16 cellular contexts compared by ENCODE assay signal in genomic region chr1:59474496-59474895, GRCh38.
A peak's percentile ranks its signal among the peaks of the same experiment; 100 is the strongest.
DNase-seq lines count a peak whose midpoint lies in the region; ATAC-seq and TF ChIP-seq lines count a peak whose summit lies in the region.
"Had no signal": no experiment of that assay in that cellular context is flagged by ENCODE, and none has a peak within 500 bp of the region (broad histone marks: within the 10 kb centered on the region; RNA-seq: fewer than 3 reads in every experiment).

No MANE protein-coding gene starts in this region.

- H3K27ac ChIP-seq in psoas muscle: peak overlapping the region; percentile 52
- H3K27ac ChIP-seq: A549, C4-2B, GM23248, HL-60 had no signal

- no peak overlapping the region for H3K4me3 Mint-ChIP-seq in activated naive CD8-positive, alpha-beta T cell treated with anti-CD3 and anti-CD28 coated beads for 36 hours
- no peak overlapping the region for H3K4me3 Mint-ChIP-seq in activated naive CD8-positive, alpha-beta T cell treated with anti-CD3 and anti-CD28 coated beads, Interleukin-2, amount 50 U/mL, for 24 hours
- H3K4me3 Mint-ChIP-seq in stimulated activated effector memory CD8-positive, alpha-beta T cell treated with anti-CD3 and anti-CD28 coated beads, Interleukin-12 subunit alpha, Interleukin-12 subunit beta, amount 100 ng/mL, for 72 hours: no peak overlapping the region
- H3K4me3 Mint-ChIP-seq: CD4-positive, alpha-beta memory T cell had no signal

- H3K4me3 ChIP-seq in psoas muscle: no peak overlapping the region
- H3K4me3 ChIP-seq: A549, GM23248 had no signal

- no peaks in the 10 kb centered on the region for H3K27me3 ChIP-seq in psoas muscle (ENCODE audit: insufficient read depth in 3 of 3, low read length in 2 of 3)
- H3K27me3 ChIP-seq: BE2C had no signal

- H3K27me3 Mint-ChIP-seq in activated naive CD8-positive, alpha-beta T cell treated with anti-CD3 and anti-CD28 coated beads for 36 hours: no peaks in the 10 kb centered on the region
- no peaks in the 10 kb centered on the region for H3K27me3 Mint-ChIP-seq in activated naive CD8-positive, alpha-beta T cell treated with anti-CD3 and anti-CD28 coated beads, Interleukin-2, amount 50 U/mL, for 24 hours
- H3K27me3 Mint-ChIP-seq: CD4-positive, alpha-beta memory T cell had no signal

- peaks cover 39% of the 10 kb centered on the region for H3K4me1 ChIP-seq in psoas muscle
- H3K4me1 ChIP-seq: A549, BE2C had no signal

- WGBS in psoas muscle, 3 donors: 75 to 94% (median 93%) methylated on average over 2 of the region's 2 CpGs

- H3K9me3 ChIP-seq in psoas muscle: no peaks in the 10 kb centered on the region
- H3K9me3 ChIP-seq: A549, BE2C had no signal

- H3K27ac Mint-ChIP-seq in activated naive CD8-positive, alpha-beta T cell treated with anti-CD3 and anti-CD28 coated beads for 36 hours: peak overlapping the region; percentile 25
- no peak overlapping the region for H3K27ac Mint-ChIP-seq in activated naive CD8-positive, alpha-beta T cell treated with anti-CD3 and anti-CD28 coated beads, Interleukin-2, amount 50 U/mL, for 24 hours
- H3K27ac Mint-ChIP-seq in stimulated activated effector memory CD8-positive, alpha-beta T cell treated with anti-CD3 and anti-CD28 coated beads, Interleukin-12 subunit alpha, Interleukin-12 subunit beta, amount 100 ng/mL, for 72 hours: peak overlapping the region; percentile 38
- H3K27ac Mint-ChIP-seq: CD4-positive, alpha-beta memory T cell had no signal

- H3K36me3 Mint-ChIP-seq in activated naive CD8-positive, alpha-beta T cell treated with anti-CD3 and anti-CD28 coated beads for 36 hours: peaks cover 32% of the 10 kb centered on the region
- H3K36me3 Mint-ChIP-seq in activated naive CD8-positive, alpha-beta T cell treated with anti-CD3 and anti-CD28 coated beads, Interleukin-2, amount 50 U/mL, for 24 hours (ENCODE audit: low read depth): peaks cover 25% of the 10 kb centered on the region
- H3K36me3 Mint-ChIP-seq in stimulated activated effector memory CD8-positive, alpha-beta T cell treated with anti-CD3 and anti-CD28 coated beads, Interleukin-12 subunit alpha, Interleukin-12 subunit beta, amount 100 ng/mL, for 72 hours: peaks cover 7% of the 10 kb centered on the region

- H3K9me3 Mint-ChIP-seq in activated naive CD8-positive, alpha-beta T cell treated with anti-CD3 and anti-CD28 coated beads for 36 hours: peaks cover 3% of the 10 kb centered on the region
- peaks cover 14% of the 10 kb centered on the region for H3K9me3 Mint-ChIP-seq in activated naive CD8-positive, alpha-beta T cell treated with anti-CD3 and anti-CD28 coated beads, Interleukin-2, amount 50 U/mL, for 24 hours
- H3K9me3 Mint-ChIP-seq in stimulated activated effector memory CD8-positive, alpha-beta T cell treated with anti-CD3 and anti-CD28 coated beads, Interleukin-12 subunit alpha, Interleukin-12 subunit beta, amount 100 ng/mL, for 72 hours: peaks cover 3% of the 10 kb centered on the region

- no peaks in the 10 kb centered on the region for H3K36me3 ChIP-seq in psoas muscle (ENCODE audit: insufficient read depth in 1 of 2, low read depth in 1 of 2)
- H3K36me3 ChIP-seq: BE2C had no signal

- no peak for ATAC-seq in activated naive CD8-positive, alpha-beta T cell treated with anti-CD3 and anti-CD28 coated beads, Interleukin-2, amount 50 U/mL, for 24 hours
- ATAC-seq in psoas muscle: no peak
- no peak for ATAC-seq in stimulated activated effector memory CD8-positive, alpha-beta T cell treated with anti-CD3 and anti-CD28 coated beads, Interleukin-12 subunit alpha, Interleukin-12 subunit beta, amount 100 ng/mL, for 72 hours
- ATAC-seq in GM21367 (IDR thresholded peaks at IDR 0.05; ENCODE audit: unreplicated experiment): no peak
- ATAC-seq: A549 had no signal

- intact Hi-C loops in psoas muscle (cut with DNase I): no loop called here

- DNase-seq in activated naive CD8-positive, alpha-beta T cell treated with anti-CD3 and anti-CD28 coated beads for 36 hours: no peak
- DNase-seq in activated naive CD8-positive, alpha-beta T cell treated with anti-CD3 and anti-CD28 coated beads, Interleukin-2, amount 50 U/mL, for 24 hours: no peak
- DNase-seq in NCI-H526 (lab: John Stamatoyannopoulos, UW): peak; percentile 38 to 54
- no peak for DNase-seq in psoas muscle
- DNase-seq in stimulated activated effector memory CD8-positive, alpha-beta T cell treated with anti-CD3 and anti-CD28 coated beads, Interleukin-12 subunit alpha, Interleukin-12 subunit beta, amount 100 ng/mL, for 72 hours (ENCODE audit: low spot score in 2 of 2): no peak
- no peak for DNase-seq in cortex of kidney (lab: John Stamatoyannopoulos, UW)
- DNase-seq: BE2C; CD4-positive, alpha-beta memory T cell; DND-41; GDM1; GM23248; IMR-90 had no signal

- TF ChIP-seq CTCF in psoas muscle (IDR thresholded peaks at IDR 0.05): no peak

- H3K4me1 Mint-ChIP-seq in activated naive CD8-positive, alpha-beta T cell treated with anti-CD3 and anti-CD28 coated beads for 36 hours: peaks cover 23% of the 10 kb centered on the region
- peaks cover 8% of the 10 kb centered on the region for H3K4me1 Mint-ChIP-seq in activated naive CD8-positive, alpha-beta T cell treated with anti-CD3 and anti-CD28 coated beads, Interleukin-2, amount 50 U/mL, for 24 hours
- H3K4me1 Mint-ChIP-seq in stimulated activated effector memory CD8-positive, alpha-beta T cell treated with anti-CD3 and anti-CD28 coated beads, Interleukin-12 subunit alpha, Interleukin-12 subunit beta, amount 100 ng/mL, for 72 hours: peaks cover 28% of the 10 kb centered on the region
- H3K4me1 Mint-ChIP-seq: CD4-positive, alpha-beta memory T cell had no signal

Comparison
In these comparisons a context has a peak if more than half of its experiments do, and no peak if none do; other contexts are left out.
1. DNase-seq: peak in NCI-H526 (2 of 2); none in activated naive CD8-positive, alpha-beta T cell treated with anti-CD3 and anti-CD28 coated beads for 36 hours (single experiment), activated naive CD8-positive, alpha-beta T cell treated with anti-CD3 and anti-CD28 coated beads, Interleukin-2, amount 50 U/mL, for 24 hours (single experiment), psoas muscle (0 of 2), stimulated activated effector memory CD8-positive, alpha-beta T cell treated with anti-CD3 and anti-CD28 coated beads, Interleukin-12 subunit alpha, Interleukin-12 subunit beta, amount 100 ng/mL, for 72 hours (0 of 2) and cortex of kidney (single experiment).